In genomic region chr14:63745858-63746425, GRCh38 we compare ENCODE assay signal across 8 cellular contexts. TPM values are rescaled to one million over a fixed set of nuclear protein-coding genes. Genes with fewer than 3 reads are reported as not detected.
DNase-seq lines count a peak whose midpoint lies in the region; ATAC-seq and TF ChIP-seq lines count a peak whose summit lies in the region.

No MANE protein-coding gene starts in this region.

- peaks cover 11% of the 10 kb centered on the region for H3K4me1 Mint-ChIP-seq in activated naive CD8-positive, alpha-beta T cell treated with anti-CD3 and anti-CD28 coated beads, Interleukin-2, amount 10 ng/mL, durations not matched to agents 7 days and 5 days
- no peaks in the 10 kb centered on the region for H3K4me1 Mint-ChIP-seq in glutamatergic neuron (ENCODE audit: low read depth, unreplicated experiment)

- no peaks in the 10 kb centered on the region for H3K4me1 ChIP-seq in DND-41 (ENCODE audit: insufficient read depth, low read length)

- no peak overlapping the region for H3K4me2 ChIP-seq in DND-41 (ENCODE audit: insufficient read depth, low read length)

- no peaks in the 10 kb centered on the region for H3K9me3 Mint-ChIP-seq in activated naive CD8-positive, alpha-beta T cell treated with anti-CD3 and anti-CD28 coated beads, Interleukin-2, amount 10 ng/mL, durations not matched to agents 7 days and 5 days
- no peaks in the 10 kb centered on the region for H3K9me3 Mint-ChIP-seq in glutamatergic neuron (ENCODE audit: unreplicated experiment)

- H3K27ac ChIP-seq in DND-41 (ENCODE audit: low read length), result no peak overlapping the region

- H3K27me3 Mint-ChIP-seq in activated naive CD8-positive, alpha-beta T cell treated with anti-CD3 and anti-CD28 coated beads, Interleukin-2, amount 10 ng/mL, durations not matched to agents 7 days and 5 days, result peaks cover 7% of the 10 kb centered on the region
- H3K27me3 Mint-ChIP-seq in glutamatergic neuron (ENCODE audit: unreplicated experiment), result no peaks in the 10 kb centered on the region

- no peaks in the 10 kb centered on the region for H3K27me3 ChIP-seq in DND-41 (ENCODE audit: insufficient read depth, low read length, poor library complexity)

- no peak for TF ChIP-seq CTCF in DND-41 (IDR thresholded peaks at IDR 0.05; ENCODE audit: borderline replicate concordance, extremely low read depth, low read length, poor library complexity, severe bottlenecking)
- TF ChIP-seq CTCF in glutamatergic neuron (IDR thresholded peaks at IDR 0.05; ENCODE audit: partially characterized antibody, unreplicated experiment), result no peak

- peak overlapping the region; percentile 25; the same call in 1 of the 2 replicates for H2AFZ ChIP-seq in DND-41 (ENCODE audit: low read depth, low read length)

- no peak overlapping the region for H3K4me3 ChIP-seq in DND-41 (ENCODE audit: low read depth in 1 of 2, low read length in 2 of 2)

- H3K9ac ChIP-seq in DND-41 (ENCODE audit: low read depth, low read length), result no peak overlapping the region

- no peak overlapping the region for H3K4me3 Mint-ChIP-seq in activated naive CD8-positive, alpha-beta T cell treated with anti-CD3 and anti-CD28 coated beads, Interleukin-2, amount 10 ng/mL, durations not matched to agents 7 days and 5 days
- H3K4me3 Mint-ChIP-seq in glutamatergic neuron (ENCODE audit: unreplicated experiment), result no peak overlapping the region

- no peak for DNase-seq in DND-41
- no peak for DNase-seq in activated naive CD8-positive, alpha-beta T cell treated with anti-CD3 and anti-CD28 coated beads, Interleukin-2, amount 10 ng/mL, durations not matched to agents 7 days and 5 days
- DNase-seq in GM19238 (ENCODE audit: insufficient read length, low spot score), result no peak
- DNase-seq in SIG-M5 (lab: John Stamatoyannopoulos, UW), result no peak
- no peak for DNase-seq in HCEC 1CT
- no peak for DNase-seq in glutamatergic neuron

- no peaks in the 10 kb centered on the region for H3K9me3 ChIP-seq in DND-41 (ENCODE audit: insufficient read depth, low read length, severe bottlenecking)

- no peaks in the 10 kb centered on the region for H3K79me2 ChIP-seq in DND-41 (ENCODE audit: insufficient read depth, low read length)

- no peaks in the 10 kb centered on the region for H4K20me1 ChIP-seq in DND-41 (ENCODE audit: insufficient read depth, low read length)

- POLR2A ChIA-PET in activated naive CD8-positive, alpha-beta T cell treated with anti-CD3 and anti-CD28 coated beads, Interleukin-2, amount 10 ng/mL, durations not matched to agents 7 days and 5 days (lab: Charles Lee), result interaction anchor here (0.5 to 1.0 kb wide), 2 partner anchors 8 to 12 kb away, joined by 3 to 4 read pairs; no protein-coding TSS in a partner anchor

- no peaks in the 10 kb centered on the region for H3K36me3 Mint-ChIP-seq in activated naive CD8-positive, alpha-beta T cell treated with anti-CD3 and anti-CD28 coated beads, Interleukin-2, amount 10 ng/mL, durations not matched to agents 7 days and 5 days
- H3K36me3 Mint-ChIP-seq in glutamatergic neuron (ENCODE audit: unreplicated experiment), result no peaks in the 10 kb centered on the region

- no peak overlapping the region for H3K27ac Mint-ChIP-seq in activated naive CD8-positive, alpha-beta T cell treated with anti-CD3 and anti-CD28 coated beads, Interleukin-2, amount 10 ng/mL, durations not matched to agents 7 days and 5 days
- no peak overlapping the region for H3K27ac Mint-ChIP-seq in glutamatergic neuron (ENCODE audit: unreplicated experiment)

- H3K36me3 ChIP-seq in DND-41 (ENCODE audit: insufficient read depth, low read length), result no peaks in the 10 kb centered on the region

- ATAC-seq in DND-41 (ENCODE audit: insufficient read depth, low read depth) (peak; percentile 33; the same call in 1 of the 3 replicates), GM21367 (IDR thresholded peaks at IDR 0.05; ENCODE audit: unreplicated experiment) (peak; percentile 46), HG03460 (IDR thresholded peaks at IDR 0.05; ENCODE audit: unreplicated experiment) (peak; percentile 66)
- peak; percentile 63 for ATAC-seq in activated naive CD8-positive, alpha-beta T cell treated with anti-CD3 and anti-CD28 coated beads, Interleukin-2, amount 10 ng/mL, durations not matched to agents 7 days and 5 days (ENCODE audit: low read depth)

RNA-seq across cellular contexts. Expression of gene SGPP1, which starts 18.1 kb away (rescaled TPM):
- total RNA-seq in activated naive CD8-positive, alpha-beta T cell treated with anti-CD3 and anti-CD28 coated beads, Interleukin-2, amount 10 ng/mL, durations not matched to agents 7 days and 5 days, result 10 to 100 TPM; 14.7 to 15.7 TPM
- 4.3 TPM for total RNA-seq in glutamatergic neuron (ENCODE audit: unreplicated experiment)
